Comparison of ENCODE assay signal across 11 cellular contexts in genomic region chr6:145044606-145045275, GRCh38.
DNase-seq lines count a peak whose midpoint lies in the region; FAIRE-seq and TF ChIP-seq lines count a peak whose summit lies in the region.
"Had no signal": no experiment of that assay in that cellular context is flagged by ENCODE, and none has a peak within 500 bp of the region (broad histone marks: within the 10 kb centered on the region; RNA-seq: fewer than 3 reads in every experiment).

No MANE protein-coding gene starts in this region.

- no peak for TF ChIP-seq CTCF in BJ (IDR thresholded peaks at IDR 0.05; ENCODE audit: insufficient read depth, low read depth, low read length)
- no peak for TF ChIP-seq CTCF in choroid plexus epithelial cell (conservative IDR thresholded peaks at IDR 0.05; ENCODE audit: low read depth, low read length)
- TF ChIP-seq CTCF in MM.1S (IDR thresholded peaks at IDR 0.05; ENCODE audit: low read length): no peak
- TF ChIP-seq CTCF in esophagus muscularis mucosa (IDR thresholded peaks at IDR 0.05): no peak

- H3K4me1 ChIP-seq in mesodermal cell (ENCODE audit: control insufficient read depth, insufficient read depth, low read length, poor library complexity, severe bottlenecking) (peaks cover 9% of the 10 kb centered on the region), MM.1S (ENCODE audit: low read length) (0 out of 2 replicates have a peak, but pooled peaks cover 3% of the 10 kb centered on the region), esophagus muscularis mucosa (peaks cover 11 to 14% (median 13%) of the 10 kb centered on the region in 4 donors)
- H3K4me1 ChIP-seq: parathyroid adenoma had no signal

- H3K36me3 ChIP-seq in BJ (ENCODE audit: control insufficient read depth, insufficient read depth, low read length) (no peaks in the 10 kb centered on the region), mesodermal cell (ENCODE audit: control insufficient read depth, insufficient read depth, low read length) (no peaks in the 10 kb centered on the region), MM.1S (replicated peaks; ENCODE audit: insufficient read depth, low read length) (no peaks in the 10 kb centered on the region), esophagus muscularis mucosa (no peaks in the 10 kb centered on the region)

- TF ChIP-seq EP300 in esophagus muscularis mucosa (IDR thresholded peaks at IDR 0.05): no peak

- H3K9me3 ChIP-seq in mesodermal cell (ENCODE audit: control insufficient read depth, low read length) (no peaks in the 10 kb centered on the region), MM.1S (replicated peaks; ENCODE audit: insufficient read depth, low read length) (no peaks in the 10 kb centered on the region), esophagus muscularis mucosa (no peaks in the 10 kb centered on the region)

- POLR2A ChIA-PET in BJ (lab: Charles Lee): no interaction called here

- CTCF ChIA-PET in BJ (lab: Yijun Ruan, JAX): interaction anchor here (1.1 to 2.9 kb wide), 4 partner anchors 12 to 84 kb away, joined by 3 to 12 read pairs (median 4); no protein-coding TSS in a partner anchor

- no peaks in the 10 kb centered on the region for H3F3A ChIP-seq in MM.1S (ENCODE audit: insufficient read depth, low read length)

- H3K27me3 ChIP-seq in BJ (ENCODE audit: control insufficient read depth, insufficient read depth, low read length) (no peaks in the 10 kb centered on the region), MM.1S (replicated peaks; ENCODE audit: insufficient read depth, low read length) (no peaks in the 10 kb centered on the region), esophagus muscularis mucosa (no peaks in the 10 kb centered on the region)

- H3K27ac ChIP-seq in mesodermal cell (ENCODE audit: low read depth, low read length, severe bottlenecking) (peak overlapping the region; percentile 48), MM.1S (ENCODE audit: low read length) (no peak overlapping the region), esophagus muscularis mucosa (replicated peaks in 1 of 4) (no peak overlapping the region)
- H3K27ac ChIP-seq: parathyroid adenoma had no signal

- no peaks in the 10 kb centered on the region for H3K79me2 ChIP-seq in MM.1S (ENCODE audit: low read length)
- H3K79me2 ChIP-seq: parathyroid adenoma had no signal

- H2AFZ ChIP-seq in MM.1S (ENCODE audit: low read length): no peak overlapping the region
- H2AFZ ChIP-seq: parathyroid adenoma had no signal

- 33 to 43% methylated on average over 1 to 2 of the region's 3 CpGs for WGBS in mesodermal cell (ENCODE audit: insufficient coverage in 2 of 2), 2 experiments
- WGBS in esophagus muscularis mucosa: 25% methylated on average over 3 of the region's 3 CpGs

- no peaks in the 10 kb centered on the region for H3K9me2 ChIP-seq in MM.1S (replicated peaks; ENCODE audit: insufficient read depth, low read length)

- peak; percentile 44 for DNase-seq in BJ (ENCODE audit: low read depth)
- peak; percentile 61 for DNase-seq in KG1 (lab: John Stamatoyannopoulos, UW)
- peak; percentile 84 for DNase-seq in choroid plexus epithelial cell (ENCODE audit: low read depth)
- no peak for DNase-seq in MM.1S
- no peak for DNase-seq in urothelium cell line (ENCODE audit: low spot score)
- no peak for DNase-seq in esophagus muscularis mucosa (ENCODE audit: extremely low spot score)
- no peak for DNase-seq in activated CD4-positive, alpha-beta T cell treated with anti-CD3 and anti-CD28 coated beads, Interleukin-2, amount 50 U/mL, for 48 hours
- DNase-seq: amniotic stem cell, OCI-M1 had no signal

- H3K4me2 ChIP-seq in MM.1S (ENCODE audit: low read depth, low read length): no peak overlapping the region

- no peaks in the 10 kb centered on the region for H4K20me1 ChIP-seq in MM.1S (ENCODE audit: insufficient read depth, low read length)

- FAIRE-seq in urothelium cell line (lab: Jason Lieb, UNC): no peak

- intact Hi-C loops in esophagus muscularis mucosa (cut with DNase I): no loop called here

- no peak for TF ChIP-seq POLR2A in esophagus muscularis mucosa (IDR thresholded peaks at IDR 0.05; ENCODE audit: low read depth)

- no peak overlapping the region for H3K9ac ChIP-seq in MM.1S (ENCODE audit: low read length)
- H3K9ac ChIP-seq: parathyroid adenoma had no signal

- no peak overlapping the region for H3K4me3 ChIP-seq in BJ (ENCODE audit: low read depth, low read length)
- no peak overlapping the region for H3K4me3 ChIP-seq in choroid plexus epithelial cell (ENCODE audit: low read depth, low read length)
- no peak overlapping the region for H3K4me3 ChIP-seq in mesodermal cell (ENCODE audit: extremely low read depth, insufficient read depth, low read length, poor library complexity, severe bottlenecking)
- no peak overlapping the region for H3K4me3 ChIP-seq in MM.1S (ENCODE audit: low read length)
- no peak overlapping the region for H3K4me3 ChIP-seq in esophagus muscularis mucosa

Comparison
In these comparisons a context has a peak if more than half of its experiments do, and no peak if none do; other contexts are left out.
1. DNase-seq: peak in BJ (single experiment), KG1 (single experiment) and choroid plexus epithelial cell (single experiment); none in MM.1S (single experiment), urothelium cell line (single experiment), esophagus muscularis mucosa (single experiment) and activated CD4-positive, alpha-beta T cell treated with anti-CD3 and anti-CD28 coated beads, Interleukin-2, amount 50 U/mL, for 48 hours (0 of 2).